16 cellular contexts compared by ENCODE assay signal in the genomic region with DNA sequence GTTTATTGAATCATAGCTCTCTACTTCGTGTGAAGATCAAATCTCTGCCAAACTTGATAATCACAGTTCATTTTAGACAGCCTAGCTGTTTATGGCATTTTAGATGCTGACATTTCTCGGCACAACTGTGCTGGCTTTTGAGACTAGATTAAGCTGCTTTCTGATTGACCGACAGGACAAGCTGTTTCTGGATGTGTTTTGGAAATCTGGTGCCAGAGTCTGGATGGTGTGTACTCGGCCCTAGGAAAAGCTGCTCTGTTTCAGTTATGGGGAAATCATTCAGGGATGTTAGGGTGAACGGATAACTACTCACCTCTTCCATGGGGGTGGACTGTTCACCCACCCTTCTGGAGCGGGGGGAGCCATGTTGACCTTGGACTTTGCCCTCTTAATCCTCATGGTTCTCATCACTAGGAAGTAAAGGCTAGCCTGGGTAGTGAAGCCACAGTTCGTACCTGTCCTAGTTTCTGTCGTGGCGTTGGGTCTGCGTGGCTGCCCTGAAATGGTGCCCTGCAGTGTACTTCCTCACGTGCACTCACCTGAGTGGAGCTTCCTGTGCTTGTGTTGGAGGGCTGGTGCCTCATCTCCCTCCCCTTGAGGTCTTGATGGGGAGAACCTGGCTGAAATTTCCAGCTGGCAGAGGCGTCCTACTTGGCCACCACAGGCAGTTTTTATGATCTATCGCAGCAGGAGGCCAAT. TPM values are rescaled to one million over a fixed set of nuclear protein-coding genes. Genes with fewer than 3 reads are reported as not detected.
DNase-seq lines count a peak whose midpoint lies in the region; ATAC-seq and TF ChIP-seq lines count a peak whose summit lies in the region.
"Had no signal": no experiment of that assay in that cellular context is flagged by ENCODE, and none has a peak within 500 bp of the region (broad histone marks: within the 10 kb centered on the region; RNA-seq: fewer than 3 reads in every experiment).

No MANE protein-coding gene starts in this region.

- TF ChIP-seq CTCF in left ventricle myocardium inferior (IDR thresholded peaks at IDR 0.05; ENCODE audit: borderline replicate concordance) (no peak), gastroesophageal sphincter (IDR thresholded peaks at IDR 0.05) (no peak), tibial artery (IDR thresholded peaks at IDR 0.05) (no peak)

- H3K4me1 ChIP-seq in left ventricle myocardium inferior (peaks cover 16% of the 10 kb centered on the region), gastroesophageal sphincter (peaks cover 0 to 20% (median 0%) of the 10 kb centered on the region in 3 donors), tibial artery (peaks cover 0 to 15% (median 10%) of the 10 kb centered on the region in 4 donors)

- WGBS in gastroesophageal sphincter (ENCODE audit: low coverage in 1 of 2), 2 donors, result 16% methylated on average over 2 of the region's 13 CpGs; no CpG with 5 or more reads in 1 of the 2 donors

- no peaks in the 10 kb centered on the region for H3K27me3 ChIP-seq in left ventricle myocardium inferior (ENCODE audit: low read depth)
- H3K27me3 ChIP-seq in gastroesophageal sphincter, result no peaks in the 10 kb centered on the region
- H3K27me3 ChIP-seq in tibial artery, result no peaks in the 10 kb centered on the region

- no peak overlapping the region for H3K27ac ChIP-seq in left ventricle myocardium inferior (replicated peaks)
- peak overlapping the region in 1 of 4 donors; percentile 33 for H3K27ac ChIP-seq in gastroesophageal sphincter
- H3K27ac ChIP-seq in tibial artery, result peak overlapping the region; percentile 17 to 36
- H3K27ac ChIP-seq: C4-2B had no signal

- DNase-seq in Right ventricle myocardium inferior (ENCODE audit: missing footprints) (no peak), left ventricle myocardium inferior (no peak), myocyte (ENCODE audit: low read depth) (peak; percentile 13), tibial artery (no peak), mucosa of gallbladder (ENCODE audit: low spot score) (no peak)
- DNase-seq in activated T-cell treated with anti-CD3 and anti-CD28 coated beads, Interleukin-2, amount 50 U/mL, for 1 hour, result no peak
- DNase-seq: GF-D8, GOT3, NCI-H1048, NCI-H1436 treated with DMSO at 0.1 percent for 48 hours, NCI-H2081 treated with DMSO at 0.1 percent for 48 hours, NCI-H510A, NCI-H82 had no signal

- H3K9me3 ChIP-seq in left ventricle myocardium inferior (replicated peaks) (no peaks in the 10 kb centered on the region), gastroesophageal sphincter (no peaks in the 10 kb centered on the region), tibial artery (no peaks in the 10 kb centered on the region)

- ATAC-seq in Right ventricle myocardium inferior (peak; percentile 52), gastroesophageal sphincter (peak; percentile 5), GM21576 (IDR thresholded peaks at IDR 0.05; ENCODE audit: unreplicated experiment) (no peak)

- no peak for TF ChIP-seq EP300 in gastroesophageal sphincter (IDR thresholded peaks at IDR 0.05)

- intact Hi-C loops in Right ventricle myocardium inferior (cut with DNase I), result no loop called here
- intact Hi-C loops in left ventricle myocardium inferior (cut with micrococcal nuclease), result no loop called here
- intact Hi-C loops in tibial artery (cut with DNase I; ENCODE audit: low total_unique reads), result no loop called here

- H3K4me3 ChIP-seq in left ventricle myocardium inferior (no peak overlapping the region), gastroesophageal sphincter (no peak overlapping the region), tibial artery (no peak overlapping the region)

- H3K36me3 ChIP-seq in left ventricle myocardium inferior (no peaks in the 10 kb centered on the region), gastroesophageal sphincter (no peaks in the 10 kb centered on the region), tibial artery (no peaks in the 10 kb centered on the region)

- TF ChIP-seq POLR2A in gastroesophageal sphincter (IDR thresholded peaks at IDR 0.05), result no peak

RNA-seq across cellular contexts. Expression of gene WDR1, which starts 13.7 kb away (rescaled TPM):
- total RNA-seq in Right ventricle myocardium inferior, result 210 TPM
- 157 TPM for total RNA-seq in left ventricle myocardium inferior
- total RNA-seq in gastroesophageal sphincter, result 100 to 1,000 TPM; 353 to 530 (median 419) TPM
- 128 and 156 TPM in 2 replicates for total RNA-seq in myocyte
- polyA plus RNA-seq in myocyte (2012), result 239 TPM
- total RNA-seq in mucosa of gallbladder, result 297 TPM
